11 cellular contexts compared by ENCODE assay signal in the genomic region with DNA sequence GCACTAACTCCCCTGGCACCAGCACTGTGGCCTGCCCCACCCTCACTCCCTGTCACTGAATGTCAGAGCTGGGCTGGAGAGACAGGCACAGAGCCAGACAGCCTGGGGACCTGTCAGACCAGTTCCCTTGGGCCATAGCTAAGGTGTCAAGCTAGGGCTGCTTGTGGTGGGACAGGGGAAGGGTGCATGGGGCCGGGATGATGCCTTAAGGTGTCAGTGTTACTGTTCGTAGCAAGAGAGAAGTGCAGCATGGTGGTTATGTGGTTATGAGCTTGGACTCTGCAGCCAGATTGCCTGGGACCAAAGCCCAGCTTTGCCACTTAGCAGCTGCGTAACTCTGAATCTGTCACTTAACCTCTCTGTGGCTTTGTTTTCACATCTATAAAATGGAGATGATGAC. TPM values are rescaled to one million over a fixed set of nuclear protein-coding genes. Genes with fewer than 3 reads are reported as not detected.
DNase-seq lines count a peak whose midpoint lies in the region; ATAC-seq, FAIRE-seq and TF ChIP-seq lines count a peak whose summit lies in the region.
"Had no signal": no experiment of that assay in that cellular context is flagged by ENCODE, and none has a peak within 500 bp of the region (broad histone marks: within the 10 kb centered on the region; RNA-seq: fewer than 3 reads in every experiment).

No MANE protein-coding gene starts in this region.

- 10 to 51% (median 18%) methylated on average over 3 of the region's 3 CpGs for WGBS in small intestine, 3 donors

- H3K27me3 Mint-ChIP-seq in T-cell, result no peaks in the 10 kb centered on the region
- H3K27me3 Mint-ChIP-seq in activated naive CD4-positive, alpha-beta T cell treated with anti-CD3 and anti-CD28 coated beads, Interleukin-2, amount 10 ng/mL, durations not matched to agents 7 days and 5 days, result peaks cover 63% of the 10 kb centered on the region

- no peaks in the 10 kb centered on the region for H3K36me3 ChIP-seq in small intestine (ENCODE audit: control insufficient read depth in 2 of 2, insufficient read depth in 2 of 2, low read length in 2 of 2)

- no peak for TF ChIP-seq CTCF in dorsolateral prefrontal cortex (IDR thresholded peaks at IDR 0.05 in 54 of 56, conservative IDR thresholded peaks at IDR 0.05 in 2 of 56; ENCODE audit: low read depth in 1 of 56, partially characterized antibody in 56 of 56)

- DNase-seq in dorsolateral prefrontal cortex, result no peak
- DNase-seq in small intestine, result peak; percentile 84
- no peak for DNase-seq in T-cell
- no peak for DNase-seq in activated naive CD4-positive, alpha-beta T cell treated with anti-CD3 and anti-CD28 coated beads, Interleukin-2, amount 10 ng/mL, durations not matched to agents 7 days and 5 days
- DNase-seq in NOMO-1 (lab: John Stamatoyannopoulos, UW; ENCODE audit: unreplicated experiment in 2 of 2), result no peak
- no peak for DNase-seq in retina
- DNase-seq: activated T-cell treated with anti-CD3 and anti-CD28 coated beads, Interleukin-2, amount 50 U/mL, for 72 hours; NCI-H446 treated with DMSO at 0.1 percent for 48 hours had no signal

- POLR2A ChIA-PET in T-cell (lab: Charles Lee), result no interaction called here

- peak overlapping the region in 1 of 2 donors; percentile 82 for H3K27ac Mint-ChIP-seq in T-cell
- no peak overlapping the region for H3K27ac Mint-ChIP-seq in activated naive CD4-positive, alpha-beta T cell treated with anti-CD3 and anti-CD28 coated beads, Interleukin-2, amount 10 ng/mL, durations not matched to agents 7 days and 5 days

- H3K4me3 Mint-ChIP-seq in T-cell, result no peak overlapping the region
- H3K4me3 Mint-ChIP-seq in activated naive CD4-positive, alpha-beta T cell treated with anti-CD3 and anti-CD28 coated beads, Interleukin-2, amount 10 ng/mL, durations not matched to agents 7 days and 5 days, result no peak overlapping the region

- intact Hi-C loops in dorsolateral prefrontal cortex (cut with DNase I), result no loop called here

- peaks cover 3 to 10% of the 10 kb centered on the region in 2 donors for H3K4me1 ChIP-seq in small intestine (ENCODE audit: control insufficient read depth in 2 of 2, insufficient read depth in 1 of 2, low read depth in 1 of 2, low read length in 1 of 2)

- ATAC-seq in GM19025 (IDR thresholded peaks at IDR 0.05; ENCODE audit: low read depth, unreplicated experiment) (peak; percentile 11), HG03139 (IDR thresholded peaks at IDR 0.05; ENCODE audit: unreplicated experiment) (peak; percentile 16), T-cell (replicated peaks in 1 of 4) (no peak)

- H3K27me3 ChIP-seq in dorsolateral prefrontal cortex (no peaks in the 10 kb centered on the region), small intestine (ENCODE audit: control insufficient read depth in 2 of 2, insufficient read depth in 2 of 2, low read length in 2 of 2) (no peaks in the 10 kb centered on the region)

- H3K9me3 ChIP-seq in small intestine (ENCODE audit: control insufficient read depth, low read depth), result no peaks in the 10 kb centered on the region

- FAIRE-seq in small intestine (lab: Jason Lieb, UNC), result no peak

- H3K27ac ChIP-seq in dorsolateral prefrontal cortex (peak overlapping the region in 57 of 59 donors; percentile 20 to 97 (median 95)), small intestine (ENCODE audit: low read depth in 1 of 2, low read length in 1 of 2) (peak overlapping the region in 1 of 2 donors; percentile 89)

- H3K36me3 Mint-ChIP-seq in T-cell, result no peaks in the 10 kb centered on the region
- H3K36me3 Mint-ChIP-seq in activated naive CD4-positive, alpha-beta T cell treated with anti-CD3 and anti-CD28 coated beads, Interleukin-2, amount 10 ng/mL, durations not matched to agents 7 days and 5 days, result no peaks in the 10 kb centered on the region

- H3K4me3 ChIP-seq in dorsolateral prefrontal cortex (peak overlapping the region in 34 of 59 donors; percentile 2 to 91 (median 74)), small intestine (ENCODE audit: low read depth in 1 of 2, low read length in 2 of 2) (no peak overlapping the region)

- no peaks in the 10 kb centered on the region for H3K9me3 Mint-ChIP-seq in T-cell
- no peaks in the 10 kb centered on the region for H3K9me3 Mint-ChIP-seq in activated naive CD4-positive, alpha-beta T cell treated with anti-CD3 and anti-CD28 coated beads, Interleukin-2, amount 10 ng/mL, durations not matched to agents 7 days and 5 days
- H3K9me3 Mint-ChIP-seq: activated T-cell treated with anti-CD3 and anti-CD28 coated beads, Interleukin-2, amount 50 U/mL, for 72 hours had no signal

- CTCF ChIA-PET in T-cell (lab: Charles Lee), result interaction anchor here (0.7 to 5.1 kb wide), 5 partner anchors 11 to 24 kb away, joined by 3 to 34 read pairs (median 10); no protein-coding TSS in a partner anchor
- CTCF ChIA-PET in activated naive CD4-positive, alpha-beta T cell treated with anti-CD3 and anti-CD28 coated beads, Interleukin-2, amount 10 ng/mL, durations not matched to agents 7 days and 5 days (lab: Charles Lee), result interaction anchor here (0.6 to 11.1 kb wide), 9 partner anchors 10 to 428 kb away, joined by 3 to 207 read pairs (median 8); partner anchors contain the start of gene CCDC184

- H3K4me1 Mint-ChIP-seq in T-cell, result peaks cover 17 to 34% (median 24%) of the 10 kb centered on the region in 3 donors
- peaks cover 22% of the 10 kb centered on the region for H3K4me1 Mint-ChIP-seq in activated naive CD4-positive, alpha-beta T cell treated with anti-CD3 and anti-CD28 coated beads, Interleukin-2, amount 10 ng/mL, durations not matched to agents 7 days and 5 days

RNA-seq across cellular contexts. Expression of gene RAPGEF3, which starts 3.8 kb away (rescaled TPM):
- 100 to 1,000 TPM in 51 of 120 experiments, 10 to 100 TPM in 69; 33.3 to 206 (median 93.7) TPM for total RNA-seq in dorsolateral prefrontal cortex
- 10 to 100 TPM in 1 of 3 donors, 1 to 10 TPM in 2; 2.5 to 19.8 (median 2.7) TPM for polyA plus RNA-seq in small intestine
- total RNA-seq in T-cell, result under 1 TPM; 0.25 to 0.99 (median 0.82) TPM

RNA-seq across cellular contexts. Expression of gene SLC48A1, which starts 18.2 kb away (rescaled TPM):
- 100 to 1,000 TPM in 84 of 120 experiments, 10 to 100 TPM in 36; 71.9 to 264 (median 114) TPM for total RNA-seq in dorsolateral prefrontal cortex
- polyA plus RNA-seq in small intestine, result 10 to 100 TPM in 1 of 3 donors, 1 to 10 TPM in 2; 5.1 to 12.1 (median 5.4) TPM
- 10 to 100 TPM in 3 of 5 donors, 1 to 10 TPM in 2; 5.8 to 13.7 (median 10.2) TPM for total RNA-seq in T-cell

RNA-seq across cellular contexts. Expression of gene ENDOU, which starts 29.6 kb away (rescaled TPM):
- total RNA-seq in dorsolateral prefrontal cortex, result 1 to 10 TPM in 111 of 120 experiments, under 1 TPM in 9; 0.65 to 4.5 (median 2.0) TPM
- polyA plus RNA-seq in small intestine, result under 1 TPM in 1 of 3 donors, not detected in 2; 0.30 TPM
- not detected for total RNA-seq in T-cell
- total RNA-seq: glomerular endothelial cell had no signal

RNA-seq across cellular contexts. Expression of gene RPAP3, which starts 49.1 kb away (rescaled TPM):
- total RNA-seq in dorsolateral prefrontal cortex (10 to 100 TPM; 18.5 to 41.3 (median 28.2) TPM), T-cell (10 to 100 TPM; 24.0 to 33.5 (median 29.4) TPM)
- 10 to 100 TPM in 2 of 3 donors, 1 to 10 TPM in 1; 8.7 to 14.6 (median 14.2) TPM for polyA plus RNA-seq in small intestine

Comparison
In these comparisons a context has a peak if more than half of its experiments do, and no peak if none do; other contexts are left out.
1. ATAC-seq: peak in GM19025 (single experiment) and HG03139 (single experiment); none in T-cell (0 of 4).
2. H3K4me3 ChIP-seq: peak in dorsolateral prefrontal cortex (34 of 59); none in small intestine (0 of 2).
3. RNA of gene RAPGEF3, which starts 3.8 kb away (total RNA-seq): 33.3 to 206 TPM in dorsolateral prefrontal cortex; 0.25 to 0.99 TPM in T-cell; every median in the first group is over 10 times any median in the second.
4. RNA of gene SLC48A1, which starts 18.2 kb away (total RNA-seq): 71.9 to 264 TPM in dorsolateral prefrontal cortex; 5.8 to 13.7 TPM in T-cell; every median in the first group is over 4 times any median in the second.